In genomic region chr20:44728835-44729342, GRCh38 we compare ENCODE assay signal across 9 cellular contexts. TPM values are rescaled to one million over a fixed set of nuclear protein-coding genes. Genes with fewer than 3 reads are reported as not detected.
DNase-seq lines count a peak whose midpoint lies in the region; ATAC-seq and TF ChIP-seq lines count a peak whose summit lies in the region.
"Had no signal": no experiment of that assay in that cellular context is flagged by ENCODE, and none has a peak within 500 bp of the region (broad histone marks: within the 10 kb centered on the region; RNA-seq: fewer than 3 reads in every experiment).

No MANE protein-coding gene starts in this region.

- H3K27me3 ChIP-seq in RWPE2 (ENCODE audit: insufficient read depth, poor library complexity, severe bottlenecking) (no peaks in the 10 kb centered on the region), gastrocnemius medialis (no peaks in the 10 kb centered on the region)

- H3K4me3 ChIP-seq in RWPE2 (ENCODE audit: severe bottlenecking) (no peak overlapping the region), gastrocnemius medialis (no peak overlapping the region)

- DNase-seq in SIG-M5 treated with dmso at 0.1 percent for 504 hours (lab: John Stamatoyannopoulos, UW; ENCODE audit: unreplicated experiment), result peak; percentile 68
- DNase-seq in SIG-M5 (lab: John Stamatoyannopoulos, UW), result no peak
- DNase-seq in RWPE2 (ENCODE audit: low spot score), result peak; percentile 100
- DNase-seq in glutamatergic neuron, result no peak
- peak; percentile 86 to 95 for DNase-seq in gastrocnemius medialis
- DNase-seq: activated B cell treated with CpG ODN at 0.5 μM for 24 hours had no signal

- no peak overlapping the region for H3K4me3 Mint-ChIP-seq in glutamatergic neuron (ENCODE audit: unreplicated experiment)
- H3K4me3 Mint-ChIP-seq: activated B cell treated with CpG ODN at 0.5 μM for 24 hours had no signal

- in situ Hi-C loops in gastrocnemius medialis (cut with MboI; ENCODE audit: low sequenced_read_pairs in 4 of 4), result loop anchor here in 3 of 4 donors (25.0 kb wide), 2 partner anchors 192 to 517 kb away; partner anchors contain the start of gene OSER1 (in 2 of the 3)

- no peaks in the 10 kb centered on the region for H3K9me3 ChIP-seq in RWPE2 (ENCODE audit: severe bottlenecking)
- no peaks in the 10 kb centered on the region for H3K9me3 ChIP-seq in gastrocnemius medialis

- H3K36me3 Mint-ChIP-seq in glutamatergic neuron (ENCODE audit: unreplicated experiment), result no peaks in the 10 kb centered on the region

- H3K27me3 Mint-ChIP-seq in glutamatergic neuron (ENCODE audit: unreplicated experiment), result peaks cover 2% of the 10 kb centered on the region
- H3K27me3 Mint-ChIP-seq: activated B cell treated with CpG ODN at 0.5 μM for 24 hours had no signal

- TF ChIP-seq CTCF in RWPE2 (IDR thresholded peaks at IDR 0.05; ENCODE audit: poor library complexity, severe bottlenecking) (no peak), glutamatergic neuron (IDR thresholded peaks at IDR 0.05; ENCODE audit: partially characterized antibody, unreplicated experiment) (no peak), gastrocnemius medialis (IDR thresholded peaks at IDR 0.05 in 4 of 5, conservative IDR thresholded peaks at IDR 0.05 in 1 of 5) (no peak)

- H3K4me1 Mint-ChIP-seq in glutamatergic neuron (ENCODE audit: low read depth, unreplicated experiment), result peaks cover 7% of the 10 kb centered on the region
- H3K4me1 Mint-ChIP-seq: activated B cell treated with CpG ODN at 0.5 μM for 24 hours had no signal

- no peak for TF ChIP-seq POLR2A in gastrocnemius medialis (IDR thresholded peaks at IDR 0.05)

- ATAC-seq in RWPE2 (ENCODE audit: low read depth) (peak; percentile 88), gastrocnemius medialis (peak; percentile 93 to 95), GM21737 (IDR thresholded peaks at IDR 0.05; ENCODE audit: unreplicated experiment) (no peak), HG02885 (IDR thresholded peaks at IDR 0.05; ENCODE audit: poor library complexity, unreplicated experiment) (no peak), HG03139 (IDR thresholded peaks at IDR 0.05; ENCODE audit: unreplicated experiment) (no peak)

- H3K4me1 ChIP-seq in RWPE2 (ENCODE audit: insufficient read depth, poor library complexity, severe bottlenecking) (peaks cover 40% of the 10 kb centered on the region), gastrocnemius medialis (peaks cover 35 to 38% of the 10 kb centered on the region in 2 donors)

- intact Hi-C loops in gastrocnemius medialis (cut with DNase I; ENCODE audit: low total_unique reads), result loop anchor here (5.0 to 10.0 kb wide), 2 partner anchors 197 to 1066 kb away; partner anchors contain the start of genes DNTTIP1 and WFDC3

- peaks cover 2% of the 10 kb centered on the region for H3K9me3 Mint-ChIP-seq in glutamatergic neuron (ENCODE audit: unreplicated experiment)
- H3K9me3 Mint-ChIP-seq: activated B cell treated with CpG ODN at 0.5 μM for 24 hours had no signal

- peak overlapping the region; percentile 41 for H3K27ac Mint-ChIP-seq in glutamatergic neuron (ENCODE audit: unreplicated experiment)
- H3K27ac Mint-ChIP-seq: activated B cell treated with CpG ODN at 0.5 μM for 24 hours had no signal

- H3K27ac ChIP-seq in RWPE2 (ENCODE audit: poor library complexity, severe bottlenecking) (peak overlapping the region; percentile 91), gastrocnemius medialis (peak overlapping the region; percentile 52 to 79 (median 64))

- no peaks in the 10 kb centered on the region for H3K36me3 ChIP-seq in RWPE2 (ENCODE audit: low read depth)
- no peaks in the 10 kb centered on the region for H3K36me3 ChIP-seq in gastrocnemius medialis

RNA-seq across cellular contexts. Expression of gene CCN5, which starts 13.7 kb away (rescaled TPM):
- not detected for total RNA-seq in glutamatergic neuron (ENCODE audit: unreplicated experiment)
- total RNA-seq in gastrocnemius medialis, result 10 to 100 TPM; 16.4 to 65.3 (median 45.7) TPM
- total RNA-seq: activated B cell treated with CpG ODN at 0.5 μM for 24 hours had no signal

RNA-seq across cellular contexts. Expression of gene KCNK15, which starts 16.8 kb away (rescaled TPM):
- 0.22 TPM for total RNA-seq in glutamatergic neuron (ENCODE audit: unreplicated experiment)
- total RNA-seq in gastrocnemius medialis, result under 1 TPM in 1 of 4 donors, not detected in 3; 0.20 TPM

Comparison
In these comparisons a context has a peak if more than half of its experiments do, and no peak if none do; other contexts are left out.
1. DNase-seq: peak in SIG-M5 treated with dmso at 0.1 percent for 504 hours (single experiment), RWPE2 (single experiment) and gastrocnemius medialis (2 of 2); none in SIG-M5 (single experiment) and glutamatergic neuron (single experiment).
2. ATAC-seq: peak in RWPE2 (single experiment) and gastrocnemius medialis (2 of 2); none in GM21737 (single experiment), HG02885 (single experiment) and HG03139 (single experiment).
3. RNA of gene CCN5, which starts 13.7 kb away (total RNA-seq): 16.4 to 65.3 TPM in gastrocnemius medialis; not detected in glutamatergic neuron (single experiment); every median in the first group is over 10 times any median in the second.